8 cellular contexts compared by ENCODE assay signal in genomic region chr20:10501377-10501776, GRCh38.
A peak's percentile ranks its signal among the peaks of the same experiment; 100 is the strongest.
DNase-seq lines count a peak whose midpoint lies in the region; ATAC-seq and TF ChIP-seq lines count a peak whose summit lies in the region.

No MANE protein-coding gene starts in this region.

- 4% methylated on average over 3 of the region's 3 CpGs for WGBS in mammary epithelial cell (ENCODE audit: low coverage, missing lambda C conversion rate)
- 35 to 36% (median 36%) methylated on average over 3 of the region's 3 CpGs for WGBS in ovary, 3 donors

- H3K4me2 ChIP-seq in mammary epithelial cell (ENCODE audit: insufficient read depth, low read depth, low read length), result peak overlapping the region; percentile 85

- peaks cover 18% of the 10 kb centered on the region for H3K79me2 ChIP-seq in mammary epithelial cell (ENCODE audit: insufficient read depth, low read length)

- peak overlapping the region; percentile 68; the same call in 1 of the 2 replicates for H3K4me3 ChIP-seq in GM08714 (ENCODE audit: low read length)
- peak overlapping the region; percentile 18 to 44 (median 31) for H3K4me3 ChIP-seq in mammary epithelial cell (replicated peaks in 1 of 3; ENCODE audit: insufficient read depth in 1 of 3, low read depth in 2 of 3, low read length in 3 of 3)
- H3K4me3 ChIP-seq in neutrophil (ENCODE audit: low read depth in 1 of 2, low read length in 1 of 2), result peak overlapping the region; percentile 35 to 57
- no peak overlapping the region for H3K4me3 ChIP-seq in ovary

- no peaks in the 10 kb centered on the region for H3K36me3 ChIP-seq in mammary epithelial cell (ENCODE audit: insufficient read depth, low read length)
- H3K36me3 ChIP-seq in neutrophil, result no peaks in the 10 kb centered on the region
- H3K36me3 ChIP-seq in ovary, result no peaks in the 10 kb centered on the region

- DNase-seq in NOMO-1 treated with DMSO at 0.1 percent for 48 hours (lab: John Stamatoyannopoulos, UW; ENCODE audit: unreplicated experiment), result peak; percentile 92
- DNase-seq in mammary epithelial cell, result peak; percentile 56
- no peak for DNase-seq in ovary
- no peak for DNase-seq in COLO668 (lab: John Stamatoyannopoulos, UW; ENCODE audit: unreplicated experiment)

- in situ Hi-C loops in mammary epithelial cell (cut with MboI; ENCODE audit: low sequenced_read_pairs in 2 of 2), result no loop called here

- intact Hi-C loops in mammary epithelial cell (cut with micrococcal nuclease), result no loop called here
- intact Hi-C loops in ovary (cut with DNase I), result loop anchor here in 1 of 4 donors (5.0 kb wide), 1 partner anchor 299 kb away; no protein-coding TSS in a partner anchor

- dilution Hi-C loops in mammary epithelial cell (cut with HindIII; ENCODE audit: low sequenced_read_pairs), result no loop called here

- TF ChIP-seq POLR2A in ovary (IDR thresholded peaks at IDR 0.05), result no peak

- ATAC-seq in HG03039 (IDR thresholded peaks at IDR 0.05; ENCODE audit: unreplicated experiment) (no peak), HG03095 (IDR thresholded peaks at IDR 0.05; ENCODE audit: unreplicated experiment) (no peak)

- H3K27ac ChIP-seq in mammary epithelial cell (ENCODE audit: insufficient read depth, low read depth, low read length) (peak overlapping the region; percentile 67), neutrophil (peak overlapping the region; percentile 93), ovary (no peak overlapping the region)

- peaks cover 40% of the 10 kb centered on the region for H3K4me1 ChIP-seq in mammary epithelial cell (ENCODE audit: insufficient read depth, low read length)
- peaks cover 61 to 81% of the 10 kb centered on the region in 2 experiments for H3K4me1 ChIP-seq in neutrophil (ENCODE audit: control insufficient read depth in 1 of 2, insufficient read depth in 1 of 2, low read depth in 1 of 2, low read length in 1 of 2)
- H3K4me1 ChIP-seq in ovary (ENCODE audit: insufficient read depth), result peaks cover 10% of the 10 kb centered on the region

- TF ChIP-seq EP300 in ovary (IDR thresholded peaks at IDR 0.05), result no peak

- CTCF ChIA-PET in mammary epithelial cell (lab: Charles Lee; ENCODE audit: low non-redundant PET), result no interaction called here

- H3K9ac ChIP-seq in mammary epithelial cell (ENCODE audit: insufficient read depth, low read length), result peak overlapping the region; percentile 79

- H3K27me3 ChIP-seq in mammary epithelial cell (ENCODE audit: insufficient read depth, low read length) (no peaks in the 10 kb centered on the region), neutrophil (no peaks in the 10 kb centered on the region), ovary (no peaks in the 10 kb centered on the region)

- H3K9me3 ChIP-seq in mammary epithelial cell (replicated peaks; ENCODE audit: insufficient read depth, low read length) (no peaks in the 10 kb centered on the region), neutrophil (no peaks in the 10 kb centered on the region), ovary (no peaks in the 10 kb centered on the region)

- peak overlapping the region; percentile 78 for H2AFZ ChIP-seq in mammary epithelial cell (ENCODE audit: low read depth, low read length)

- TF ChIP-seq CTCF in mammary epithelial cell (conservative IDR thresholded peaks at IDR 0.05 in 1 of 2, IDR thresholded peaks at IDR 0.05 in 1 of 2; ENCODE audit: extremely low read depth in 1 of 2, insufficient read depth in 1 of 2, low read depth in 1 of 2, low read length in 2 of 2), result no peak
- TF ChIP-seq CTCF in neutrophil (IDR thresholded peaks at IDR 0.05), result no peak
- TF ChIP-seq CTCF in ovary (IDR thresholded peaks at IDR 0.05), result no peak

- BruUV-seq in mammary epithelial cell (replicated peaks; lab: Mats Ljungman, UMichigan), result no TSS peak

- H4K20me1 ChIP-seq in mammary epithelial cell (ENCODE audit: insufficient read depth, low read length), result no peaks in the 10 kb centered on the region

Comparison
In these comparisons a context has a peak if more than half of its experiments do, and no peak if none do; other contexts are left out.
1. DNase-seq: peak in NOMO-1 treated with DMSO at 0.1 percent for 48 hours (single experiment) and mammary epithelial cell (single experiment); none in ovary (0 of 5) and COLO668 (single experiment).
2. H3K27ac ChIP-seq: peak in mammary epithelial cell (single experiment) and neutrophil (single experiment); none in ovary (0 of 2).